Comparison of ENCODE assay signal across 36 cellular contexts in the genomic region with DNA sequence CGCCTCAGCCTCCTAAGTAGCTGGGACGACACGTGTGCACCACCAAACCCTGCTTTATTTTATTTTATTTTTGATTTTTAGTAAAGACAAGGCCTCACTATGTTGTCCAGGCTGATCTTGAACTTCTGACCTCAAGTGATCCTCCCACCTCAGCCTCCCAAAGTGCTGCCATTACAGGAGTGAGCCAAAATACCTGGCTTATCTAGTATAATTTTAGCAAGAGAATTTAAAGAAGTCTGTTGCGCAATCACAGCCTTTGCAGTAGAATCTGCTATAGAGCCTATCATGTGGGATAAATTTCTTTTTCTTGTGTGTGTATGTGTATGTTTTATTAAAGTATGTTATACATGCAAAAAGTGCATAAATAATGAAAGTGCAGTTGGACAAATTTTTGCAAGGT.
"Had no signal": no experiment of that assay in that cellular context is flagged by ENCODE, and none has a peak within 500 bp of the region (broad histone marks: within the 10 kb centered on the region; RNA-seq: fewer than 3 reads in every experiment).

No MANE protein-coding gene starts in this region.

- H3K9me3 Mint-ChIP-seq: activated CD4-positive, alpha-beta T cell treated with anti-CD3 and anti-CD28 coated beads, Interleukin-2, amount 10 ng/mL, durations not matched to agents 7 days and 5 days; activated naive CD4-positive, alpha-beta T cell treated with anti-CD3 and anti-CD28 coated beads for 36 hours; activated naive CD4-positive, alpha-beta T cell treated with anti-CD3 and anti-CD28 coated beads, Interleukin-2, amount 50 U/mL, for 72 hours; activated T-cell treated with anti-CD3 and anti-CD28 coated beads, Interleukin-2, amount 50 U/mL, for 24 hours; activated T-helper 2 cell treated with anti-CD3 and anti-CD28 coated beads, Interferon-gamma antibody, Interleukin-2, Interleukin-4, amounts not matched to agents 10 μg/mL and 5 μg/mL and 100 μg/mL, durations not matched to agents 14 hours and 24 hours and 36 hours had no signal

- DNase-seq: activated CD4-positive, alpha-beta T cell treated with anti-CD3 and anti-CD28 coated beads for 36 hours; activated CD4-positive, alpha-beta T cell treated with anti-CD3 and anti-CD28 coated beads, Interleukin-2, amount 10 ng/mL, durations not matched to agents 7 days and 5 days; activated CD4-positive, alpha-beta T cell treated with anti-CD3 and anti-CD28 coated beads, Interleukin-2, amount 50 U/mL, for 48 hours; activated CD8-positive, alpha-beta T cell treated with anti-CD3 and anti-CD28 coated beads, Interleukin-2, amount 10 ng/mL, durations not matched to agents 7 days and 5 days; activated gamma-delta T cell; activated naive CD4-positive, alpha-beta T cell treated with anti-CD3 and anti-CD28 coated beads for 36 hours; activated T-cell treated with anti-CD3 and anti-CD28 coated beads, Interleukin-2, amount 50 U/mL, for 24 hours; anterior cingulate cortex; caudate nucleus; cerebellar nuclear complex; Kasumi-1; MG63; NCI-H1048; NCI-H1436 treated with DMSO at 0.1 percent for 48 hours; NCI-H187; NCI-H2029 treated with DMSO at 0.1 percent for 48 hours; NCI-H2107; NCI-H2171; NCI-H510A; NCI-H526; NCI-H748 treated with DMSO at 0.1 percent for 48 hours; NK-92 treated with Interleukin-12 subunit alpha and Interleukin-12 subunit beta, amount 100 ng/mL, for 24 hours; PC-9; Right ventricle myocardium superior; SW 1271; T-helper 1 cell; T-helper 2 cell; T1000 had no signal

- H3K36me3 ChIP-seq: MG63 had no signal

- H3K36me3 Mint-ChIP-seq: activated naive CD4-positive, alpha-beta T cell treated with anti-CD3 and anti-CD28 coated beads, Interleukin-2, amount 50 U/mL, for 72 hours; brain; WTC11 had no signal

- FAIRE-seq: bronchial epithelial cell, colon, RCC 7860 had no signal

- H3K4me1 Mint-ChIP-seq: activated CD4-positive, alpha-beta T cell treated with anti-CD3 and anti-CD28 coated beads for 36 hours; activated CD4-positive, alpha-beta T cell treated with anti-CD3 and anti-CD28 coated beads, Interleukin-2, amount 10 ng/mL, durations not matched to agents 7 days and 5 days had no signal

- H3K27me3 ChIP-seq: MG63 had no signal

- H3K4me2 ChIP-seq: PC-9 had no signal

- H3K27me3 Mint-ChIP-seq: activated CD4-positive, alpha-beta T cell treated with anti-CD3 and anti-CD28 coated beads, Interleukin-2, amount 10 ng/mL, durations not matched to agents 7 days and 5 days had no signal

- ATAC-seq: activated CD4-positive, alpha-beta T cell treated with anti-CD3 and anti-CD28 coated beads for 36 hours; activated CD4-positive, CD25-positive, alpha-beta regulatory T cell treated with anti-CD3 and anti-CD28 coated beads, Interleukin-2, amount 50 U/mL, for 24 hours; activated CD8-positive, alpha-beta T cell treated with anti-CD3 and anti-CD28 coated beads, Interleukin-2, amount 10 ng/mL, durations not matched to agents 7 days and 5 days; activated naive CD4-positive, alpha-beta T cell treated with anti-CD3 and anti-CD28 coated beads, Interleukin-2, amount 50 U/mL, for 72 hours; WTC11 had no signal

- H3K27ac ChIP-seq: PC-9 had no signal

- H3K9me3 ChIP-seq: MG63 had no signal

- H3K4me3 ChIP-seq: MG63, PC-9 had no signal

- H2AFZ ChIP-seq: PC-9 had no signal

- H3K4me3 Mint-ChIP-seq: activated CD4-positive, alpha-beta T cell treated with anti-CD3 and anti-CD28 coated beads for 36 hours; activated CD4-positive, alpha-beta T cell treated with anti-CD3 and anti-CD28 coated beads, Interleukin-2, amount 10 ng/mL, durations not matched to agents 7 days and 5 days; activated CD8-positive, alpha-beta T cell treated with anti-CD3 and anti-CD28 coated beads, Interleukin-2, amount 10 ng/mL, durations not matched to agents 7 days and 5 days; activated naive CD4-positive, alpha-beta T cell treated with anti-CD3 and anti-CD28 coated beads for 36 hours; activated T-cell treated with anti-CD3 and anti-CD28 coated beads, Interleukin-2, amount 50 U/mL, for 24 hours; brain; WTC11 had no signal

- H3K27ac Mint-ChIP-seq: activated CD4-positive, alpha-beta T cell treated with anti-CD3 and anti-CD28 coated beads for 36 hours; activated CD4-positive, alpha-beta T cell treated with anti-CD3 and anti-CD28 coated beads, Interleukin-2, amount 10 ng/mL, durations not matched to agents 7 days and 5 days; activated CD8-positive, alpha-beta T cell treated with anti-CD3 and anti-CD28 coated beads, Interleukin-2, amount 10 ng/mL, durations not matched to agents 7 days and 5 days; activated naive CD4-positive, alpha-beta T cell treated with anti-CD3 and anti-CD28 coated beads for 36 hours; activated naive CD4-positive, alpha-beta T cell treated with anti-CD3 and anti-CD28 coated beads, Interleukin-2, amount 50 U/mL, for 72 hours; activated T-cell treated with anti-CD3 and anti-CD28 coated beads, Interleukin-2, amount 50 U/mL, for 24 hours; activated T-helper 2 cell treated with anti-CD3 and anti-CD28 coated beads, Interferon-gamma antibody, Interleukin-2, Interleukin-4, amounts not matched to agents 10 μg/mL and 5 μg/mL and 100 μg/mL, durations not matched to agents 14 hours and 24 hours and 36 hours; brain; WTC11 had no signal
